ENCODE assay signal across 12 cellular contexts in genomic region chr12:89383235-89384049, GRCh38. TPM values are rescaled to one million over a fixed set of nuclear protein-coding genes. Genes with fewer than 3 reads are reported as not detected.
DNase-seq lines count a peak whose midpoint lies in the region; TF ChIP-seq lines count a peak whose summit lies in the region.
"Had no signal": no experiment of that assay in that cellular context is flagged by ENCODE, and none has a peak within 500 bp of the region (broad histone marks: within the 10 kb centered on the region; RNA-seq: fewer than 3 reads in every experiment).

No MANE protein-coding gene starts in this region.

- no peaks in the 10 kb centered on the region for H3K9me3 ChIP-seq in mesenchymal stem cell (ENCODE audit: control insufficient read depth, low read length)
- H3K9me3 ChIP-seq: vagina had no signal

- DNase-seq in T-helper 2 cell treated with Interferon-gamma antibody and Interleukin-4, amounts not matched to agents 5 μg/mL and 100 μg/mL, for 36 hours (ENCODE audit: low spot score): no peak
- DNase-seq in T-helper 2 cell (no peak), chondrocyte (ENCODE audit: low spot score) (no peak), mesenchymal stem cell (peak; percentile 44), activated gamma-delta T cell (lab: John Stamatoyannopoulos, UW) (no peak)
- no peak for DNase-seq in activated T-cell treated with anti-CD3 and anti-CD28 coated beads, Interleukin-2, amount 50 U/mL, for 1 hour
- DNase-seq in activated CD4-positive, alpha-beta T cell treated with anti-CD3 and anti-CD28 coated beads for 1 hour: no peak
- DNase-seq: ACHN; activated naive CD8-positive, alpha-beta T cell treated with anti-CD3 and anti-CD28 coated beads, Interleukin-2, amount 50 U/mL, for 24 hours; NCI-H1105 treated with DMSO at 0.1 percent for 48 hours had no signal

- no peak overlapping the region for H3K23ac ChIP-seq in mesenchymal stem cell (ENCODE audit: low read length in 2 of 2)

- H3K79me1 ChIP-seq in mesenchymal stem cell (replicated peaks; ENCODE audit: low read length, poor library complexity, severe bottlenecking): no peaks in the 10 kb centered on the region

- H3K36me3 Mint-ChIP-seq in T-helper 2 cell treated with Interferon-gamma antibody and Interleukin-4, amounts not matched to agents 5 μg/mL and 100 μg/mL, for 36 hours (ENCODE audit: low read depth): no peaks in the 10 kb centered on the region
- no peaks in the 10 kb centered on the region for H3K36me3 Mint-ChIP-seq in chondrocyte (ENCODE audit: low read depth)

- H3K4me1 Mint-ChIP-seq in T-helper 2 cell treated with Interferon-gamma antibody and Interleukin-4, amounts not matched to agents 5 μg/mL and 100 μg/mL, for 36 hours (ENCODE audit: low read depth): peaks cover 26% of the 10 kb centered on the region
- H3K4me1 Mint-ChIP-seq in chondrocyte (ENCODE audit: low read depth): peaks cover 21% of the 10 kb centered on the region
- H3K4me1 Mint-ChIP-seq: activated naive CD8-positive, alpha-beta T cell treated with anti-CD3 and anti-CD28 coated beads, Interleukin-2, amount 50 U/mL, for 24 hours had no signal

- H3K14ac ChIP-seq in mesenchymal stem cell (ENCODE audit: low read length in 2 of 2): no peak overlapping the region

- no peak overlapping the region for H2AK5ac ChIP-seq in mesenchymal stem cell (ENCODE audit: low read length, severe bottlenecking)

- peak overlapping the region; percentile 80 for H4K91ac ChIP-seq in mesenchymal stem cell (ENCODE audit: low read length)

- H3K4me1 ChIP-seq in mesenchymal stem cell (ENCODE audit: control insufficient read depth, insufficient read depth, low read depth, low read length) (peaks cover 8% of the 10 kb centered on the region), urinary bladder (ENCODE audit: insufficient read depth) (no peaks in the 10 kb centered on the region)

- no peak overlapping the region for H2BK15ac ChIP-seq in mesenchymal stem cell (ENCODE audit: low read depth, poor library complexity, severe bottlenecking)

- no peak overlapping the region for H2AFZ ChIP-seq in mesenchymal stem cell (ENCODE audit: low read depth, low read length)

- H3K4me2 ChIP-seq in mesenchymal stem cell (ENCODE audit: low read length, poor library complexity, severe bottlenecking): no peak overlapping the region

- H3K9me3 Mint-ChIP-seq in T-helper 2 cell treated with Interferon-gamma antibody and Interleukin-4, amounts not matched to agents 5 μg/mL and 100 μg/mL, for 36 hours: no peaks in the 10 kb centered on the region
- no peaks in the 10 kb centered on the region for H3K9me3 Mint-ChIP-seq in chondrocyte (ENCODE audit: low read depth)
- H3K9me3 Mint-ChIP-seq: activated naive CD8-positive, alpha-beta T cell treated with anti-CD3 and anti-CD28 coated beads, Interleukin-2, amount 50 U/mL, for 24 hours had no signal

- H3K4me3 Mint-ChIP-seq in T-helper 2 cell treated with Interferon-gamma antibody and Interleukin-4, amounts not matched to agents 5 μg/mL and 100 μg/mL, for 36 hours: no peak overlapping the region
- no peak overlapping the region for H3K4me3 Mint-ChIP-seq in chondrocyte (ENCODE audit: unreplicated experiment)
- H3K4me3 Mint-ChIP-seq: activated naive CD8-positive, alpha-beta T cell treated with anti-CD3 and anti-CD28 coated beads, Interleukin-2, amount 50 U/mL, for 24 hours had no signal

- peak overlapping the region; percentile 54 for H2BK120ac ChIP-seq in mesenchymal stem cell (ENCODE audit: low read depth, low read length)

- H2BK5ac ChIP-seq in mesenchymal stem cell (ENCODE audit: low read depth, low read length, poor library complexity, severe bottlenecking): no peak overlapping the region

- no peaks in the 10 kb centered on the region for H3K27me3 Mint-ChIP-seq in T-helper 2 cell treated with Interferon-gamma antibody and Interleukin-4, amounts not matched to agents 5 μg/mL and 100 μg/mL, for 36 hours (ENCODE audit: low read depth)
- H3K27me3 Mint-ChIP-seq in chondrocyte (ENCODE audit: low read depth): no peaks in the 10 kb centered on the region

- peak overlapping the region; percentile 13 for H3K27ac Mint-ChIP-seq in T-helper 2 cell treated with Interferon-gamma antibody and Interleukin-4, amounts not matched to agents 5 μg/mL and 100 μg/mL, for 36 hours
- H3K27ac Mint-ChIP-seq in chondrocyte (ENCODE audit: unreplicated experiment): peak overlapping the region; percentile 49
- H3K27ac Mint-ChIP-seq: activated naive CD8-positive, alpha-beta T cell treated with anti-CD3 and anti-CD28 coated beads, Interleukin-2, amount 50 U/mL, for 24 hours had no signal

- H3K18ac ChIP-seq in mesenchymal stem cell (ENCODE audit: low read depth in 1 of 2, low read length in 2 of 2): peak overlapping the region; percentile 74 to 82

- no peaks in the 10 kb centered on the region for H3K36me3 ChIP-seq in mesenchymal stem cell (ENCODE audit: control insufficient read depth in 1 of 2, insufficient read depth in 2 of 2, low read depth in 1 of 2, low read length in 2 of 2)
- no peaks in the 10 kb centered on the region for H3K36me3 ChIP-seq in urinary bladder (ENCODE audit: insufficient read depth)
- H3K36me3 ChIP-seq: vagina had no signal

- peak overlapping the region; percentile 2 to 24 for H3K4ac ChIP-seq in mesenchymal stem cell (ENCODE audit: low read depth in 1 of 2, low read length in 2 of 2)

- no peaks in the 10 kb centered on the region for H3K27me3 ChIP-seq in mesenchymal stem cell (ENCODE audit: control insufficient read depth in 1 of 2, insufficient read depth in 1 of 2, low read length in 2 of 2)
- H3K27me3 ChIP-seq: vagina had no signal

- WGBS in mesenchymal stem cell: 95% methylated on average over 4 of the region's 6 CpGs
- 61% methylated on average over 6 of the region's 6 CpGs for WGBS in urinary bladder

- peak overlapping the region; percentile 63 for H3K9ac ChIP-seq in mesenchymal stem cell (ENCODE audit: low read length)

- no peak for TF ChIP-seq CTCF in chondrocyte (IDR thresholded peaks at IDR 0.05)

- H3K4me3 ChIP-seq in mesenchymal stem cell (ENCODE audit: insufficient read depth in 1 of 2, low read depth in 1 of 2, low read length in 2 of 2): peak overlapping the region in 1 of 2 experiments; percentile 50
- no peak overlapping the region for H3K4me3 ChIP-seq in urinary bladder (ENCODE audit: low read depth, low read length)
- H3K4me3 ChIP-seq: vagina had no signal

- peak overlapping the region; percentile 59 to 97 for H2BK12ac ChIP-seq in mesenchymal stem cell (ENCODE audit: low read length in 2 of 2)

- peak overlapping the region; percentile 85 for H3K27ac ChIP-seq in mesenchymal stem cell (ENCODE audit: low read length, poor library complexity, severe bottlenecking)
- H3K27ac ChIP-seq in urinary bladder (ENCODE audit: low read depth): peak overlapping the region; percentile 33
- H3K27ac ChIP-seq: vagina had no signal

- peak overlapping the region; percentile 94 for H4K8ac ChIP-seq in mesenchymal stem cell (ENCODE audit: low read length)

RNA-seq across cellular contexts. Expression of gene DUSP6, which starts 31.1 kb away (rescaled TPM):
- total RNA-seq in chondrocyte (5.9 to 9.9 TPM (median 8.3 TPM) in 3 replicates), urinary bladder (77.1 TPM)
- 111 TPM for polyA plus RNA-seq in mesenchymal stem cell (2013, experiment 1 of 2)
- polyA plus RNA-seq in mesenchymal stem cell (2013, experiment 2 of 2): 114 TPM
- polyA plus RNA-seq in urinary bladder: 66.1 TPM
